8 cellular contexts compared by ENCODE assay signal in the genomic region with DNA sequence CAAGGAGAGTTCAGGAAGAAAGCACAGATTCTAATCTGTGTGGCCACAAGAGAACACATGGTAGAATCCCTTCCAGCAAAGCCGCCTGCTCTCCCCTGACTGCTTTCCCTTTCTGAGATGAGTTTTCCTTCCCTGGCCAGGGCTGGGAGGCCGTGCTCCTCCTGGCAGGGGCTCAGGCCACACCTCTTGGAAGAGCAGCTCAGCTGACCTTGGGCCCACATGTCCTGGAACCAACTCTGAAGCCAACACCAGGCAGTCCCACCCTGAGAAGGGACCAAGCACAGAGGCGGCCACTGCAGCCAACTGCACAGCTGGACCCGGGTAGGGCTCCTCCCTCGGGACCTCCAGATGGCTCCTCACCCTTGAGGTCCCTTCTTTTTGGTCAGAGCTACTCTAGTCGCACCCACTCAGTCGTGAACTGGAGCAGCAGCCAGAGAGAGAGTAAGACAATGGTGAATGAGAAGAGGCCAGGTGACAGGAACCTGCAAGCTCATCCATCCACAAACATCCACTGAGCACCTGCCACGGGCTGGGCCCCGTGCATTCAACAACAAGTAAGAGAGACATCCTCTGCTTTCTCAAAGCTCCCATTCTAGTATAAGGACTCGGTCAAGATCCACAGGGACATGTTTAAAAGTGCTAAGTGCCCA. TPM values are rescaled to one million over a fixed set of nuclear protein-coding genes. Genes with fewer than 3 reads are reported as not detected.
DNase-seq lines count a peak whose midpoint lies in the region; ATAC-seq, FAIRE-seq and TF ChIP-seq lines count a peak whose summit lies in the region.

No MANE protein-coding gene starts in this region.

- peaks cover 38 to 77% of the 10 kb centered on the region in 2 donors for H3K4me1 ChIP-seq in thoracic aorta (ENCODE audit: control insufficient read depth in 1 of 2, low read depth in 2 of 2)

- H3K27ac Mint-ChIP-seq in T-helper 1 cell treated with Interleukin-12 subunit alpha and Interleukin-12 subunit beta and Interleukin-4 antibody, amounts not matched to agents 30 μg/mL and 1 μg/mL, for 36 hours = peak overlapping the region; percentile 95
- H3K27ac Mint-ChIP-seq in memory B cell = peak overlapping the region; percentile 95

- no peak for DNase-seq in T-helper 1 cell
- DNase-seq in cerebellar cortex (ENCODE audit: low spot score) = peak; percentile 66
- DNase-seq in memory B cell (ENCODE audit: low spot score in 2 of 2) = no peak
- DNase-seq in thoracic aorta (ENCODE audit: low spot score) = no peak
- no peak for DNase-seq in NCI-H1048 (lab: John Stamatoyannopoulos, UW)
- DNase-seq in SKM-1 treated with dmso at 0.1 percent for 144 hours (lab: John Stamatoyannopoulos, UW; ENCODE audit: unreplicated experiment) = no peak
- no peak for DNase-seq in GM12891 (ENCODE audit: insufficient read length, low spot score)

- no peak for TF ChIP-seq CTCF in thoracic aorta (IDR thresholded peaks at IDR 0.05)

- no peaks in the 10 kb centered on the region for H3K36me3 ChIP-seq in thoracic aorta

- H3K27ac ChIP-seq in thoracic aorta = peak overlapping the region; percentile 57 to 64

- H3K9me3 ChIP-seq in thoracic aorta = no peaks in the 10 kb centered on the region

- no peaks in the 10 kb centered on the region for H3K9me3 Mint-ChIP-seq in T-helper 1 cell treated with Interleukin-12 subunit alpha and Interleukin-12 subunit beta and Interleukin-4 antibody, amounts not matched to agents 30 μg/mL and 1 μg/mL, for 36 hours
- no peaks in the 10 kb centered on the region for H3K9me3 Mint-ChIP-seq in memory B cell

- peaks cover 75% of the 10 kb centered on the region for H3K4me1 Mint-ChIP-seq in T-helper 1 cell treated with Interleukin-12 subunit alpha and Interleukin-12 subunit beta and Interleukin-4 antibody, amounts not matched to agents 30 μg/mL and 1 μg/mL, for 36 hours (ENCODE audit: low read depth)
- H3K4me1 Mint-ChIP-seq in memory B cell = peaks cover 77% of the 10 kb centered on the region

- no peak overlapping the region for H3K4me3 ChIP-seq in thoracic aorta

- peaks cover 46% of the 10 kb centered on the region for H3K36me3 Mint-ChIP-seq in T-helper 1 cell treated with Interleukin-12 subunit alpha and Interleukin-12 subunit beta and Interleukin-4 antibody, amounts not matched to agents 30 μg/mL and 1 μg/mL, for 36 hours (ENCODE audit: low read depth)
- peaks cover 23% of the 10 kb centered on the region for H3K36me3 Mint-ChIP-seq in memory B cell

- H3K4me3 Mint-ChIP-seq in T-helper 1 cell treated with Interleukin-12 subunit alpha and Interleukin-12 subunit beta and Interleukin-4 antibody, amounts not matched to agents 30 μg/mL and 1 μg/mL, for 36 hours = no peak overlapping the region
- peak overlapping the region; percentile 73 for H3K4me3 Mint-ChIP-seq in memory B cell

- no peaks in the 10 kb centered on the region for H3K27me3 ChIP-seq in thoracic aorta (replicated peaks; ENCODE audit: insufficient read depth)

- TF ChIP-seq POLR2A in GM12891 (IDR thresholded peaks at IDR 0.05; ENCODE audit: low read depth, low read length) = no peak

- no peak for FAIRE-seq in GM12891 (lab: Jason Lieb, UNC)

- ATAC-seq in memory B cell (ENCODE audit: low read depth) (peak; percentile 45), thoracic aorta (ENCODE audit: insufficient number of reproducible peaks, low FRiP score, low read depth) (no peak)

- no peaks in the 10 kb centered on the region for H3K27me3 Mint-ChIP-seq in T-helper 1 cell treated with Interleukin-12 subunit alpha and Interleukin-12 subunit beta and Interleukin-4 antibody, amounts not matched to agents 30 μg/mL and 1 μg/mL, for 36 hours (ENCODE audit: low read depth)
- H3K27me3 Mint-ChIP-seq in memory B cell = no peaks in the 10 kb centered on the region

TF ChIP-seq in GM12891, 5 proteins besides CTCF, POLR2A, EP300 and RAD21:
- TF ChIP-seq SPI1 (IDR thresholded peaks at IDR 0.05; ENCODE audit: low read depth, low read length) = no peak
- TF ChIP-seq POU2F2 (IDR thresholded peaks at IDR 0.05; ENCODE audit: low read depth, low read length) = no peak
- no peak for TF ChIP-seq TAF1 (IDR thresholded peaks at IDR 0.05; ENCODE audit: low read depth, low read length)
- TF ChIP-seq POLR2AphosphoS5 (IDR thresholded peaks at IDR 0.05; ENCODE audit: low read depth, low read length) = no peak
- no peak for TF ChIP-seq PAX5 (IDR thresholded peaks at IDR 0.05; ENCODE audit: insufficient read depth, low read length, severe bottlenecking)
TF ChIP-seq in GM12891: peak in this region for 0.

RNA-seq across cellular contexts. Expression of a gene that starts 40.3 kb away (rescaled TPM):
- 10 to 100 TPM; 26.6 to 49.5 TPM for total RNA-seq in thoracic aorta
- polyA plus RNA-seq in GM12891 (2012; ENCODE audit: low read depth, missing spikeins) = 8.0 TPM
